19 cellular contexts compared by ENCODE assay signal in the genomic region with DNA sequence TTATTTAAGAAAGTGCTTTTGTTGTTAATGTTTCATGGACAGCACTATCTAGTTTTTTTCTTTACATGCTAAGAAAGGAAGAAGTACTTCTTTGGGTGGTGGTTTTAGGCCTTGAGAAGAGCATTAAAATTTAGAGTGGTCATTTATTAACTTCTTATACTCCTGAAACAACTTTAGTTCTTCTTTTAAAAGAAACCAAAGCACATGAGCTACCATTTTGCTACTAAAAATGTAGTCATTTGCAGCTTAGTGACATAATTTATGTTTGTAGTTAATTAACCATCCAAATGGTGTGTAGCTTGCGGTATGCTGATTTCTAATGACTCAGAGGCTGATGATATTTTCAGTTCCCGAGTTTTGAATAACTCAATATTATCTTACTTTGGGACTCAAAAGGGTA.
DNase-seq lines count a peak whose midpoint lies in the region; ATAC-seq and TF ChIP-seq lines count a peak whose summit lies in the region.
"Had no signal": no experiment of that assay in that cellular context is flagged by ENCODE, and none has a peak within 500 bp of the region (broad histone marks: within the 10 kb centered on the region; RNA-seq: fewer than 3 reads in every experiment).

No MANE protein-coding gene starts in this region.

- H3K27me3 ChIP-seq in OCI-LY3 (ENCODE audit: low read depth, low read length) = no peaks in the 10 kb centered on the region
- H3K27me3 ChIP-seq: BLaER1 had no signal

- no peak overlapping the region for H2AFZ ChIP-seq in OCI-LY3 (ENCODE audit: low read depth, low read length)
- H2AFZ ChIP-seq: GM23248 had no signal

- H3K9me3 Mint-ChIP-seq in activated CD4-positive, alpha-beta T cell treated with anti-CD3 and anti-CD28 coated beads for 36 hours (ENCODE audit: low read depth) = no peaks in the 10 kb centered on the region
- H3K9me3 Mint-ChIP-seq: CD8-positive, alpha-beta memory T cell had no signal

- peaks cover 4% of the 10 kb centered on the region for H3K36me3 ChIP-seq in OCI-LY3 (replicated peaks; ENCODE audit: low read depth, low read length)
- H3K36me3 ChIP-seq: BLaER1 had no signal

- CTCF ChIA-PET in GM10248 (lab: Yijun Ruan, JAX) = no interaction called here
- CTCF ChIA-PET in activated CD4-positive, alpha-beta T cell treated with anti-CD3 and anti-CD28 coated beads for 36 hours (lab: Charles Lee) = no interaction called here

- TF ChIP-seq CTCF in GM10248 (IDR thresholded peaks at IDR 0.05; ENCODE audit: control extremely low read depth, extremely low read depth, low read depth, missing control alignments) (no peak), OCI-LY3 (IDR thresholded peaks at IDR 0.05; ENCODE audit: low read depth, low read length) (no peak)

- peak; percentile 4 for DNase-seq in GM10248 (ENCODE audit: extremely low spot score)
- DNase-seq in activated naive CD4-positive, alpha-beta T cell treated with anti-CD3 and anti-CD28 coated beads, Interleukin-2, amount 50 U/mL, for 16 hours = no peak
- DNase-seq in activated CD4-positive, alpha-beta T cell treated with anti-CD3 and anti-CD28 coated beads for 36 hours = no peak
- DNase-seq in NCI-H1417 treated with DMSO at 0.1 percent for 48 hours (lab: John Stamatoyannopoulos, UW) = no peak
- DNase-seq: AML-193; Caco-2; CD8-positive, alpha-beta memory T cell; DMS53; GF-D8; GM23248 had no signal

- peak overlapping the region; percentile 81 for H3K27ac ChIP-seq in OCI-LY3 (ENCODE audit: low read length)
- H3K27ac ChIP-seq: 22Rv1, BLaER1, GM23248, KMS-11 had no signal

- no peak overlapping the region for H3K9ac ChIP-seq in OCI-LY3 (ENCODE audit: low read length)
- H3K9ac ChIP-seq: BLaER1, GM23248, KMS-11 had no signal

- no peak overlapping the region for H3K4me3 Mint-ChIP-seq in activated CD4-positive, alpha-beta T cell treated with anti-CD3 and anti-CD28 coated beads for 36 hours
- H3K4me3 Mint-ChIP-seq: CD8-positive, alpha-beta memory T cell had no signal

- H3K27ac Mint-ChIP-seq in activated CD4-positive, alpha-beta T cell treated with anti-CD3 and anti-CD28 coated beads for 36 hours = no peak overlapping the region
- H3K27ac Mint-ChIP-seq: CD8-positive, alpha-beta memory T cell had no signal

- H3K79me2 ChIP-seq in OCI-LY3 (ENCODE audit: low read length) = no peaks in the 10 kb centered on the region

- intact Hi-C loops in activated CD4-positive, alpha-beta T cell treated with anti-CD3 and anti-CD28 coated beads for 36 hours (cut with DNase I, micrococcal nuclease) = no loop called here

- H3K4me2 ChIP-seq in OCI-LY3 (ENCODE audit: low read length) = peak overlapping the region; percentile 9; the same call in 1 of the 2 replicates
- H3K4me2 ChIP-seq: BLaER1, KMS-11 had no signal

- peak; percentile 44 for ATAC-seq in HG02840 (IDR thresholded peaks at IDR 0.05; ENCODE audit: low FRiP score, unreplicated experiment)
- peak; percentile 55 for ATAC-seq in HG03571 (IDR thresholded peaks at IDR 0.05; ENCODE audit: unreplicated experiment)
- no peak for ATAC-seq in HG03045 (IDR thresholded peaks at IDR 0.05; ENCODE audit: unreplicated experiment)
- ATAC-seq in activated CD4-positive, alpha-beta T cell treated with anti-CD3 and anti-CD28 coated beads for 36 hours = no peak
- ATAC-seq: HCT116, HepG2 had no signal

- H3K4me3 ChIP-seq in OCI-LY3 (ENCODE audit: low read length) = no peak overlapping the region
- H3K4me3 ChIP-seq: BLaER1, GM23248 had no signal

- no peaks in the 10 kb centered on the region for H4K20me1 ChIP-seq in OCI-LY3 (ENCODE audit: insufficient read depth, low read length)
- H4K20me1 ChIP-seq: BLaER1 had no signal

- no peaks in the 10 kb centered on the region for H3K27me3 Mint-ChIP-seq in activated CD4-positive, alpha-beta T cell treated with anti-CD3 and anti-CD28 coated beads for 36 hours
- H3K27me3 Mint-ChIP-seq: CD8-positive, alpha-beta memory T cell had no signal

- peaks cover 18% of the 10 kb centered on the region; the same call in 1 of the 2 replicates for H3K4me1 ChIP-seq in OCI-LY3 (ENCODE audit: low read length)
- H3K4me1 ChIP-seq: BLaER1, Caco-2 had no signal

- H3K9me3 ChIP-seq in OCI-LY3 (ENCODE audit: insufficient read depth, low read length) = no peaks in the 10 kb centered on the region
- H3K9me3 ChIP-seq: BLaER1, Caco-2 had no signal

- POLR2A ChIA-PET in GM10248 (lab: Yijun Ruan, JAX) = no interaction called here
- POLR2A ChIA-PET in activated CD4-positive, alpha-beta T cell treated with anti-CD3 and anti-CD28 coated beads for 36 hours (lab: Charles Lee) = no interaction called here

- H3K36me3 Mint-ChIP-seq in activated CD4-positive, alpha-beta T cell treated with anti-CD3 and anti-CD28 coated beads for 36 hours (ENCODE audit: low read depth) = peaks cover 2% of the 10 kb centered on the region

- H3K4me1 Mint-ChIP-seq in activated CD4-positive, alpha-beta T cell treated with anti-CD3 and anti-CD28 coated beads for 36 hours = no peaks in the 10 kb centered on the region
- H3K4me1 Mint-ChIP-seq: CD8-positive, alpha-beta memory T cell had no signal

Comparison
In these comparisons a context has a peak if more than half of its experiments do, and no peak if none do; other contexts are left out.
1. ATAC-seq: peak in HG02840 (single experiment) and HG03571 (single experiment); none in HG03045 (single experiment) and activated CD4-positive, alpha-beta T cell treated with anti-CD3 and anti-CD28 coated beads for 36 hours (single experiment).